21 cellular contexts compared by ENCODE assay signal in genomic region chr1:173894189-173894588, GRCh38. TPM values are rescaled to one million over a fixed set of nuclear protein-coding genes. Genes with fewer than 3 reads are reported as not detected.
A peak's percentile ranks its signal among the peaks of the same experiment; 100 is the strongest.
DNase-seq lines count a peak whose midpoint lies in the region; ATAC-seq, FAIRE-seq and TF ChIP-seq lines count a peak whose summit lies in the region.
"Had no signal": no experiment of that assay in that cellular context is flagged by ENCODE, and none has a peak within 500 bp of the region (broad histone marks: within the 10 kb centered on the region; RNA-seq: fewer than 3 reads in every experiment).

No MANE protein-coding gene starts in this region.

- no peaks in the 10 kb centered on the region for H4K20me1 ChIP-seq in GM23338 (replicated peaks; ENCODE audit: insufficient read depth)

- no peaks in the 10 kb centered on the region for H3K9me3 ChIP-seq in ascending aorta
- H3K9me3 ChIP-seq: BLaER1 treated with 17β-estradiol and CSF1 and Interleukin-3, amounts not matched to agents 10 nM and 100 nM; HAP-1 had no signal

- DNase-seq in GM23338 (ENCODE audit: low spot score): no peak
- peak; percentile 44 for DNase-seq in bronchial epithelial cell (ENCODE audit: low read depth)
- DNase-seq in foreskin keratinocyte: peak; percentile 26 to 30
- no peak for DNase-seq in NOMO-1 (lab: John Stamatoyannopoulos, UW; ENCODE audit: unreplicated experiment in 2 of 2)
- DNase-seq in ascending aorta (ENCODE audit: low spot score in 2 of 2): no peak
- DNase-seq: Calu3; CD8-positive, alpha-beta T cell; DMS 273 treated with DMSO at 0.1 percent for 48 hours; DMS53; DND-41; EL had no signal

- peaks cover 31% of the 10 kb centered on the region for H3K4me1 Mint-ChIP-seq in GM23338

- H3K4me3 Mint-ChIP-seq in GM23338: no peak overlapping the region
- H3K4me3 Mint-ChIP-seq: B cell; CD8-positive, alpha-beta T cell had no signal

- H2AFZ ChIP-seq in GM23338: no peak overlapping the region

- H3K79me2 ChIP-seq in GM23338 (replicated peaks; ENCODE audit: insufficient read depth): peaks cover 22% of the 10 kb centered on the region

- H3F3A ChIP-seq in GM23338 (replicated peaks; ENCODE audit: low read depth): no peaks in the 10 kb centered on the region

- H3K36me3 ChIP-seq in GM23338 (ENCODE audit: insufficient read depth): no peaks in the 10 kb centered on the region
- no peaks in the 10 kb centered on the region for H3K36me3 ChIP-seq in bronchial epithelial cell (ENCODE audit: control insufficient read depth, insufficient read depth, low read length)
- H3K36me3 ChIP-seq in ascending aorta: peaks cover 0 to 11% of the 10 kb centered on the region in 2 donors
- H3K36me3 ChIP-seq: HAP-1 had no signal

- H3K4me1 ChIP-seq in GM23338 (ENCODE audit: insufficient read depth): peaks cover 21% of the 10 kb centered on the region
- no peaks in the 10 kb centered on the region for H3K4me1 ChIP-seq in foreskin keratinocyte
- H3K4me1 ChIP-seq in ascending aorta: no peaks in the 10 kb centered on the region
- H3K4me1 ChIP-seq: HAP-1 had no signal

- no peaks in the 10 kb centered on the region for H3K9me3 Mint-ChIP-seq in GM23338
- H3K9me3 Mint-ChIP-seq: CD8-positive, alpha-beta T cell had no signal

- H3K4me3 ChIP-seq in GM23338 (no peak overlapping the region), bronchial epithelial cell (ENCODE audit: low read depth, low read length) (no peak overlapping the region), ascending aorta (no peak overlapping the region)
- H3K4me3 ChIP-seq: BLaER1 treated with 17β-estradiol and CSF1 and Interleukin-3, amounts not matched to agents 10 nM and 100 nM; GM12878; HAP-1 had no signal

- H3K9me2 ChIP-seq in GM23338 (ENCODE audit: insufficient read depth): no peaks in the 10 kb centered on the region

- intact Hi-C loops in ascending aorta (cut with DNase I): no loop called here

- no peaks in the 10 kb centered on the region for H3K27me3 Mint-ChIP-seq in GM23338 (ENCODE audit: insufficient read depth, low read depth, poor library complexity)
- H3K27me3 Mint-ChIP-seq: B cell had no signal

- H3K36me3 Mint-ChIP-seq in GM23338 (ENCODE audit: low read depth): peaks cover 4% of the 10 kb centered on the region; the same call in 2 of the 3 replicates

- no peaks in the 10 kb centered on the region for H3K27me3 ChIP-seq in GM23338 (ENCODE audit: insufficient read depth)
- H3K27me3 ChIP-seq in bronchial epithelial cell (ENCODE audit: control insufficient read depth, insufficient read depth, low read length): no peaks in the 10 kb centered on the region
- H3K27me3 ChIP-seq in foreskin keratinocyte: no peaks in the 10 kb centered on the region
- H3K27me3 ChIP-seq in ascending aorta: no peaks in the 10 kb centered on the region
- H3K27me3 ChIP-seq: BLaER1 treated with 17β-estradiol and CSF1 and Interleukin-3, amounts not matched to agents 10 nM and 100 nM had no signal

- FAIRE-seq in bronchial epithelial cell (lab: Jason Lieb, UNC): no peak
- FAIRE-seq: GM12878 had no signal

- ATAC-seq in GM23338: no peak
- no peak for ATAC-seq in foreskin keratinocyte
- no peak for ATAC-seq in HG03439 (IDR thresholded peaks at IDR 0.05; ENCODE audit: unreplicated experiment)
- ATAC-seq: CD8-positive, alpha-beta T cell; GM12878 had no signal

- no peak overlapping the region for H3K4me2 ChIP-seq in GM23338
- H3K4me2 ChIP-seq: BLaER1 treated with 17β-estradiol and CSF1 and Interleukin-3, amounts not matched to agents 10 nM and 100 nM had no signal

- TF ChIP-seq CTCF in GM23338 (conservative IDR thresholded peaks at IDR 0.05; ENCODE audit: low read depth in 2 of 2) (no peak), bronchial epithelial cell (IDR thresholded peaks at IDR 0.05; ENCODE audit: insufficient read depth, low read length, severe bottlenecking) (no peak), foreskin keratinocyte (conservative IDR thresholded peaks at IDR 0.05) (no peak), ascending aorta (IDR thresholded peaks at IDR 0.05) (no peak)

- H3K27ac ChIP-seq in GM23338 (ENCODE audit: low read depth): no peak overlapping the region
- no peak overlapping the region for H3K27ac ChIP-seq in foreskin keratinocyte
- no peak overlapping the region for H3K27ac ChIP-seq in ascending aorta
- H3K27ac ChIP-seq: BLaER1 treated with 17β-estradiol and CSF1 and Interleukin-3, amounts not matched to agents 10 nM and 100 nM; HL-60 had no signal

- peak overlapping the region; percentile 53; the same call in 1 of the 2 replicates for H3K27ac Mint-ChIP-seq in GM23338
- H3K27ac Mint-ChIP-seq: B cell; CD8-positive, alpha-beta T cell had no signal

TF ChIP-seq in GM23338, 12 proteins besides CTCF, POLR2A, EP300 and RAD21 (continues in another document):
- no peak for TF ChIP-seq ZNF114 (CRISPR knock-in tag; IDR thresholded peaks at IDR 0.05)
- TF ChIP-seq JUNB (IDR thresholded peaks at IDR 0.05; ENCODE audit: unreplicated experiment): no peak
- no peak for TF ChIP-seq CREB1 (CRISPR knock-in tag; IDR thresholded peaks at IDR 0.05; ENCODE audit: low read depth)
- TF ChIP-seq NANOG (IDR thresholded peaks at IDR 0.05; ENCODE audit: borderline replicate concordance): no peak
- no peak for TF ChIP-seq REST (IDR thresholded peaks at IDR 0.05; ENCODE audit: unreplicated experiment)
- no peak for TF ChIP-seq EZH2 (IDR thresholded peaks at IDR 0.05; ENCODE audit: low read depth, unreplicated experiment)
- no peak for TF ChIP-seq ZNF331 (CRISPR knock-in tag; IDR thresholded peaks at IDR 0.05; ENCODE audit: low read depth)
- no peak for TF ChIP-seq EZH2phosphoT487 (IDR thresholded peaks at IDR 0.05; ENCODE audit: unreplicated experiment)
- TF ChIP-seq POLR2AphosphoS5 (IDR thresholded peaks at IDR 0.05; ENCODE audit: low read depth): no peak

RNA-seq across cellular contexts. Expression of gene SERPINC1, which starts 22.9 kb away (rescaled TPM):
- total RNA-seq in GM23338 (2014; rRNA removed; shearing (Covaris generic)): not detected in 2 replicates
- polyA plus RNA-seq in GM23338 (2016; fragmentation: Nextera tagmentation; extraction: Ambion mirVana) (not detected in 2 replicates), foreskin keratinocyte (0.03 TPM in 1 of 2 replicates, not detected in the other)
- total RNA-seq in bronchial epithelial cell (not detected in 2 replicates), foreskin keratinocyte (not detected in 2 replicates), ascending aorta (3.7 TPM)
- total RNA-seq: A172; B cell; CD8-positive, alpha-beta T cell; G401; H4; HT1080 had no signal

RNA-seq across cellular contexts. Expression of gene ZBTB37, which starts 26.0 kb away (rescaled TPM):
- total RNA-seq in GM23338 (2014; rRNA removed; shearing (Covaris generic)): 15.2 and 15.8 TPM in 2 replicates
- polyA plus RNA-seq in GM23338 (2016; fragmentation: Nextera tagmentation; extraction: Ambion mirVana): 1.4 and 2.7 TPM in 2 replicates
- total RNA-seq in bronchial epithelial cell: 2.9 and 3.8 TPM in 2 replicates
- 2.8 and 3.4 TPM in 2 replicates for total RNA-seq in foreskin keratinocyte
- 0.25 and 0.28 TPM in 2 replicates for polyA plus RNA-seq in foreskin keratinocyte
- total RNA-seq in ascending aorta: 5.0 TPM

RNA-seq across cellular contexts. Expression of gene GAS5, which starts 26.4 kb away (rescaled TPM):
- total RNA-seq in GM23338 (2014; rRNA removed; shearing (Covaris generic)): 979 and 1,111 TPM in 2 replicates
- polyA plus RNA-seq in GM23338 (2016; fragmentation: Nextera tagmentation; extraction: Ambion mirVana) (992 and 1,077 TPM in 2 replicates), foreskin keratinocyte (417 and 443 TPM in 2 replicates)
- total RNA-seq in bronchial epithelial cell (955 and 2,584 TPM in 2 replicates), foreskin keratinocyte (361 and 387 TPM in 2 replicates), ascending aorta (149 TPM)

Comparison
In these comparisons a context has a peak if more than half of its experiments do, and no peak if none do; other contexts are left out.
1. DNase-seq: peak in bronchial epithelial cell (single experiment) and foreskin keratinocyte (2 of 2); none in GM23338 (single experiment), NOMO-1 (0 of 2) and ascending aorta (0 of 2).